In the genomic region with DNA sequence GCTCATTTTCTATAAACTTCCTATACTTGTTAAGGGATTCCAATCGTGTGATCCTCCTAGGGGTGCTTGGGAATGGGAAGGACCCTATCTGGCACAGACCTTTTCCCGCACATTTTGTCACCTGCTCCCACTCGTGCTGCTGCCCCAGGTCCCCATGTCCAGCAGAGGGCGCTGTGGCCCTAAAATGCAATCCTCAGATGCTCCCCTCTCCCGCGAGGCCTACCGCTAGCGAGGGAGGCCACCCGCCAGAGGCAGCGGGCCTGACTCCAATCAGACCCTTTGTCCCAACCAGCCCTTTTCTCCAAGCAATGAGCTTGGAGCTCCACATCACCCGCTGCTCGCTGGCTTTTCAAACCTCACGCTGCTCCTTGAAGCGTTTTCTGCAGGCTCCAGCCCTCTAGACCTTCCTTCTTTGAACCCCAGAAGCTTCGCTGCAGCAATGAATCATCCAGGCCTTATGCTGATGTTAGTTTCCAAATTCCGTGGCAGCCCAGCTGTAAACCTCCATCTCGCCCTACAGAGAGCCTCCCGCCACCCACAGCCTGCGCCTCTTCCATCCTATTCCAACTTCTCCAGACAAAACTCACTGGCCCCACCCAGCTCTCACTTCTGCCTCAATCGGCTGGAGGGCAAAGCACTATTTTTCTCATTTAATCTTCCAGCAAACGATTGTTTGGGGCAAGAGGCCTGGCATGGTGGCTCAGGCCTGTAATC, we compare ENCODE assay signal across 8 cellular contexts. TPM values are rescaled to one million over a fixed set of nuclear protein-coding genes. Genes with fewer than 3 reads are reported as not detected.
A peak's percentile ranks its signal among the peaks of the same experiment; 100 is the strongest.
DNase-seq lines count a peak whose midpoint lies in the region; ATAC-seq and TF ChIP-seq lines count a peak whose summit lies in the region.

No MANE protein-coding gene starts in this region.

- DNase-seq in GM10266 (ENCODE audit: extremely low spot score) = peak; percentile 92
- peak; percentile 86 for DNase-seq in NCI-H1092 treated with DMSO at 0.1 percent for 48 hours (lab: John Stamatoyannopoulos, UW)
- DNase-seq in activated naive CD4-positive, alpha-beta T cell treated with anti-CD3 and anti-CD28 coated beads for 36 hours = peak; percentile 93
- DNase-seq in glomerular visceral epithelial cell (ENCODE audit: extremely low spot score) = peak; percentile 89
- peak; percentile 90 to 94 (median 92) for DNase-seq in ovary
- DNase-seq in tibial artery = peak; percentile 89 to 92

- TF ChIP-seq CTCF in GM10266 (IDR thresholded peaks at IDR 0.05; ENCODE audit: control insufficient read depth, insufficient read depth, low read depth, missing control alignments) (peak; percentile 96), ovary (IDR thresholded peaks at IDR 0.05) (peak; percentile 88 to 92 (median 90)), tibial artery (IDR thresholded peaks at IDR 0.05) (peak; percentile 96 to 98)

- H3K9me3 Mint-ChIP-seq in activated naive CD4-positive, alpha-beta T cell treated with anti-CD3 and anti-CD28 coated beads for 36 hours = no peaks in the 10 kb centered on the region

- TF ChIP-seq EP300 in ovary (IDR thresholded peaks at IDR 0.05) = no peak

- CTCF ChIA-PET in activated naive CD4-positive, alpha-beta T cell treated with anti-CD3 and anti-CD28 coated beads for 36 hours (lab: Charles Lee) = interaction anchor here (0.6 to 2.8 kb wide), 24 partner anchors 8 to 1453 kb away, joined by 3 to 22 read pairs (median 4); a partner anchor contains a TSS

- H3K27me3 Mint-ChIP-seq in activated naive CD4-positive, alpha-beta T cell treated with anti-CD3 and anti-CD28 coated beads for 36 hours (ENCODE audit: low read depth) = no peaks in the 10 kb centered on the region

- H3K27me3 ChIP-seq in ovary = no peaks in the 10 kb centered on the region
- H3K27me3 ChIP-seq in tibial artery = no peaks in the 10 kb centered on the region

- H3K27ac Mint-ChIP-seq in activated naive CD4-positive, alpha-beta T cell treated with anti-CD3 and anti-CD28 coated beads for 36 hours = no peak overlapping the region

- WGBS in ovary, 3 donors = 20 to 22% (median 21%) methylated on average over 21 of the region's 21 CpGs

- no peak overlapping the region for H3K4me3 ChIP-seq in ovary
- H3K4me3 ChIP-seq in tibial artery = peak overlapping the region in 1 of 2 donors; percentile 28

- H3K4me1 Mint-ChIP-seq in activated naive CD4-positive, alpha-beta T cell treated with anti-CD3 and anti-CD28 coated beads for 36 hours (ENCODE audit: low read depth) = peaks cover 8% of the 10 kb centered on the region

- ATAC-seq in SK-N-SH treated with all-trans-retinoic acid at 6 μM for 48 hours (peak; percentile 98), GM18868 (IDR thresholded peaks at IDR 0.05; ENCODE audit: unreplicated experiment) (no peak)

- no peaks in the 10 kb centered on the region for H3K9me3 ChIP-seq in ovary
- no peaks in the 10 kb centered on the region for H3K9me3 ChIP-seq in tibial artery

- no peaks in the 10 kb centered on the region for H3K36me3 ChIP-seq in ovary
- H3K36me3 ChIP-seq in tibial artery = no peaks in the 10 kb centered on the region

- intact Hi-C loops in activated naive CD4-positive, alpha-beta T cell treated with anti-CD3 and anti-CD28 coated beads for 36 hours (cut with micrococcal nuclease) = loop anchor here (1.0 to 10.0 kb wide), 3 partner anchors 103 to 331 kb away; no protein-coding TSS in a partner anchor
- intact Hi-C loops in ovary (cut with DNase I) = loop anchor here (2.0 to 5.0 kb wide), 2 partner anchors 104 to 105 kb away; no protein-coding TSS in a partner anchor
- intact Hi-C loops in tibial artery (cut with DNase I; ENCODE audit: low total_unique reads) = loop anchor here (1.0 kb wide), 1 partner anchor 106 kb away; no protein-coding TSS in a partner anchor

- peak overlapping the region in 1 of 2 donors; percentile 40 for H3K27ac ChIP-seq in ovary
- H3K27ac ChIP-seq in tibial artery = peak overlapping the region in 1 of 2 donors; percentile 43

- H3K36me3 Mint-ChIP-seq in activated naive CD4-positive, alpha-beta T cell treated with anti-CD3 and anti-CD28 coated beads for 36 hours (ENCODE audit: low read depth) = no peaks in the 10 kb centered on the region

- H3K4me1 ChIP-seq in ovary (ENCODE audit: insufficient read depth) (peaks cover 9% of the 10 kb centered on the region), tibial artery (peaks cover 0 to 8% (median 0%) of the 10 kb centered on the region in 4 donors)

- no peak for TF ChIP-seq POLR2A in ovary (IDR thresholded peaks at IDR 0.05)

- no peak overlapping the region for H3K4me3 Mint-ChIP-seq in activated naive CD4-positive, alpha-beta T cell treated with anti-CD3 and anti-CD28 coated beads for 36 hours

TF ChIP-seq in SK-N-SH treated with all-trans-retinoic acid at 6 μM for 48 hours, 23 proteins besides CTCF, POLR2A, EP300 and RAD21:
- TF ChIP-seq, protein P1, sequence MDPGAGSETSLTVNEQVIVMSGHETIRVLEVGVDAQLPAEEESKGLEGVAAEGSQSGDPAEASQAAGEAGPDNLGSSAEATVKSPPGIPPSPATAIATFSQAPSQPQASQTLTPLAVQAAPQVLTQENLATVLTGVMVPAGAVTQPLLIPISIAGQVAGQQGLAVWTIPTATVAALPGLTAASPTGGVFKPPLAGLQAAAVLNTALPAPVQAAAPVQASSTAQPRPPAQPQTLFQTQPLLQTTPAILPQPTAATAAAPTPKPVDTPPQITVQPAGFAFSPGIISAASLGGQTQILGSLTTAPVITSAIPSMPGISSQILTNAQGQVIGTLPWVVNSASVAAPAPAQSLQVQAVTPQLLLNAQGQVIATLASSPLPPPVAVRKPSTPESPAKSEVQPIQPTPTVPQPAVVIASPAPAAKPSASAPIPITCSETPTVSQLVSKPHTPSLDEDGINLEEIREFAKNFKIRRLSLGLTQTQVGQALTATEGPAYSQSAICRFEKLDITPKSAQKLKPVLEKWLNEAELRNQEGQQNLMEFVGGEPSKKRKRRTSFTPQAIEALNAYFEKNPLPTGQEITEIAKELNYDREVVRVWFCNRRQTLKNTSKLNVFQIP (CRISPR knock-in tag; IDR thresholded peaks at IDR 0.05; ENCODE audit: borderline replicate concordance, low read depth) = no peak
- peak; percentile 80 for TF ChIP-seq ZNF70 (CRISPR knock-in tag; IDR thresholded peaks at IDR 0.05)

RNA-seq across cellular contexts. Expression of a gene that starts 23.6 kb away (rescaled TPM):
- total RNA-seq in activated naive CD4-positive, alpha-beta T cell treated with anti-CD3 and anti-CD28 coated beads for 36 hours = not detected
- 10 to 100 TPM in 3 of 7 donors, 1 to 10 TPM in 4; 1.6 to 12.5 (median 9.3) TPM for total RNA-seq in ovary
- 1 to 10 TPM in 1 of 2 donors, under 1 TPM in 1; 0.08 to 5.3 TPM for polyA plus RNA-seq in ovary

RNA-seq across cellular contexts. Expression of a gene that starts 30.5 kb away (rescaled TPM):
- 10 to 100 TPM; 31.5 to 31.7 TPM for total RNA-seq in activated naive CD4-positive, alpha-beta T cell treated with anti-CD3 and anti-CD28 coated beads for 36 hours
- total RNA-seq in ovary = 10 to 100 TPM; 27.6 to 57.3 (median 48.9) TPM
- polyA plus RNA-seq in ovary = 10 to 100 TPM; 20.5 to 40.4 TPM
